ENCODE assay signal across 18 cellular contexts in the genomic region with DNA sequence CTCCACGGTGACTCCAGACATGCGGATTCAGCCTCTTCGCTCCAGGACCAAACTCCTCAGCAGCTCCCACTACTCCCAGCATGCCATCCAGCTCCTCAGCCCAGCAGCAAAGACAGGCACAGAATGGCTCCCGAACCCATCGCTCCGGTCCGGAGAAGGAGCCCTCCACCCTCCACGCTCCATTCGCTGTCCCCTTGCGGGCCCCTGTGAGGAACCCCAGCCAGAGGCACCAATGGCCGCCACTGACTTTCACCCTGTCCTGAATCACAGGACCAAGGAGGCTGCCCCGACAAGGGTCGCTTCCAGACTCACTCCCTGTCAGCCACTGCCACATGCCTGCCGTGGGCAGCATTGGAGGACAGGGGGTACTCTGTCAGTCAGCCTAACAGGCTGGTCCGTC. TPM values are rescaled to one million over a fixed set of nuclear protein-coding genes. Genes with fewer than 3 reads are reported as not detected.
"Had no signal": no experiment of that assay in that cellular context is flagged by ENCODE, and none has a peak within 500 bp of the region (broad histone marks: within the 10 kb centered on the region; RNA-seq: fewer than 3 reads in every experiment).

No MANE protein-coding gene starts in this region.

RNA-seq across cellular contexts. Expression of a gene that starts 10.8 kb away (rescaled TPM):
- total RNA-seq: heart right ventricle, hepatocyte, kidney epithelial cell, left ventricle myocardium superior, lung microvascular endothelial cell, mesothelial cell of epicardium, mononuclear cell, natural killer cell, omental fat pad, pancreas, prostate gland, right cardiac atrium, sigmoid colon, spleen, subcutaneous adipose tissue, thoracic aorta, upper lobe of right lung had no signal
- polyA plus RNA-seq: heart right ventricle, hepatocyte, pancreas, right cardiac atrium, sigmoid colon, small intestine, spleen had no signal

RNA-seq across cellular contexts. Expression of a gene that starts 56.6 kb away (rescaled TPM):
- total RNA-seq: heart right ventricle, hepatocyte, kidney epithelial cell, left ventricle myocardium superior, lung microvascular endothelial cell, mesothelial cell of epicardium, mononuclear cell, natural killer cell, omental fat pad, pancreas, prostate gland, right cardiac atrium, sigmoid colon, spleen, subcutaneous adipose tissue, thoracic aorta, upper lobe of right lung had no signal
- polyA plus RNA-seq: heart right ventricle, right cardiac atrium, small intestine, spleen had no signal
